ENCODE assay signal across 8 cellular contexts in the genomic region with DNA sequence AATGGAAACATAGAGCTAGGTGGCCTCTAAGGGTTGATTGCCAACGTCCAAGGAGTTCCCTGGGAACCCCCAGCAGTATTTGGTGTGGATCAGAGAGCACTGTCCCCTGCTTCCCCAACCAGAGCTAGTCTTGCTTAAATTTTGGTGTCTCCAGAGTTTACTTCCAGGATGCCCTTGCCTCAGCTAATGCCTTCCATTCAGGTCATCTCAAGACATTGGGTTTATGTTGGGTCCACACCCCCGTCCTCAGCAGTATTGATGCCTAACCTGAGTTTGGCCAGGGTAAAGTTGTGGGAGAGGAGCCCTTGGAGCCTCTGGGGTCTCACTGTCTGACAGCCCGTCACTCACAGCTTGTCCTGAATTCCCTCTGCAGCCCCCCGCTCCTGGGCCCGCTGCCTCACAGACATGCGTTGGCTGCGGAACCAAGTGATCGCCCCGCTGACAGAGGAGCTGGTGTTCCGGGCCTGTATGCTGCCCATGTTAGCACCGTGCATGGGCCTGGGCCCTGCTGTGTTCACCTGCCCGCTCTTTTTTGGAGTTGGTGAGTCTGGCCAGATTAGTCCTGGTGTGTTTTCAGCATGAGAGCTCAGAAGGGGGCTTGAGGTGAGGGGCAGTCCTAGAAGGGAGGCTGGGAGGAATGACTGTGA. TPM values are rescaled to one million over a fixed set of nuclear protein-coding genes. Genes with fewer than 3 reads are reported as not detected.
A peak's percentile ranks its signal among the peaks of the same experiment; 100 is the strongest.
DNase-seq lines count a peak whose midpoint lies in the region; ATAC-seq, FAIRE-seq and TF ChIP-seq lines count a peak whose summit lies in the region.

No MANE protein-coding gene starts in this region.

- peak in 1 of 2 experiments; percentile 38 for DNase-seq in Caco-2
- DNase-seq in G401 (ENCODE audit: low spot score), result no peak
- no peak for DNase-seq in cortex of kidney (lab: John Stamatoyannopoulos, UW)
- no peak for DNase-seq in HTR-8/SVneo (ENCODE audit: insufficient read length, low spot score)

- H3K36me3 ChIP-seq in Caco-2 (ENCODE audit: control insufficient read depth, insufficient read depth, low read length) (peaks cover 6% of the 10 kb centered on the region), OCI-LY3 (replicated peaks; ENCODE audit: low read depth, low read length) (peaks cover 23% of the 10 kb centered on the region), duodenal mucosa (ENCODE audit: control insufficient read depth in 1 of 2, insufficient read depth in 2 of 2, low read length in 2 of 2) (peaks cover 11 to 35% of the 10 kb centered on the region in 2 donors), neuron (ENCODE audit: insufficient read depth, low read length) (peaks cover 33% of the 10 kb centered on the region)

- FAIRE-seq in HTR-8/SVneo (lab: Jason Lieb, UNC), result no peak

- H3K36me3 Mint-ChIP-seq in Caco-2 (ENCODE audit: insufficient read depth, unreplicated experiment), result peaks cover 62% of the 10 kb centered on the region

- H3K9me3 ChIP-seq in Caco-2 (no peaks in the 10 kb centered on the region), OCI-LY3 (ENCODE audit: insufficient read depth, low read length) (no peaks in the 10 kb centered on the region), duodenal mucosa (ENCODE audit: control insufficient read depth in 1 of 2, low read length in 2 of 2) (no peaks in the 10 kb centered on the region), neuron (ENCODE audit: low read length) (no peaks in the 10 kb centered on the region)

- H3K4me2 ChIP-seq in OCI-LY3 (ENCODE audit: low read length), result peak overlapping the region; percentile 92

- H3K4me3 ChIP-seq in Caco-2 (ENCODE audit: low read depth, low read length) (peak overlapping the region; percentile 89; the same call in 1 of the 2 replicates), OCI-LY3 (ENCODE audit: low read length) (peak overlapping the region; percentile 83), duodenal mucosa (ENCODE audit: low read depth in 1 of 2, low read length in 2 of 2) (peak overlapping the region; percentile 95 to 99), neuron (ENCODE audit: low read length) (peak overlapping the region; percentile 61)

- no peak overlapping the region for H3K27ac ChIP-seq in OCI-LY3 (ENCODE audit: low read length)
- H3K27ac ChIP-seq in duodenal mucosa (ENCODE audit: low read depth, low read length), result no peak overlapping the region

- no peaks in the 10 kb centered on the region for H3K27me3 Mint-ChIP-seq in Caco-2 (ENCODE audit: insufficient read depth, unreplicated experiment)

- H3K9ac ChIP-seq in OCI-LY3 (ENCODE audit: low read length) (peak overlapping the region; percentile 76; the same call in 1 of the 2 replicates), duodenal mucosa (ENCODE audit: low read depth in 1 of 2, low read length in 2 of 2) (peak overlapping the region; percentile 92 to 96)

- no TSS peak for BruUV-seq in Caco-2 (replicated peaks; lab: Mats Ljungman, UMichigan)

- CTCF ChIA-PET in Caco-2 (lab: Charles Lee), result interaction anchor here (1.3 to 1.7 kb wide), 2 partner anchors 11 to 166 kb away, joined by 5 read pairs; no protein-coding TSS in a partner anchor

- peak overlapping the region; percentile 85 for H3K27ac Mint-ChIP-seq in Caco-2 (ENCODE audit: unreplicated experiment)

- POLR2A ChIA-PET in Caco-2 (lab: Charles Lee), result interaction anchor here (1.1 to 3.3 kb wide), 4 partner anchors 11 to 207 kb away, joined by 3 to 45 read pairs (median 5); a partner anchor contains a TSS

- H3K4me1 ChIP-seq in Caco-2, result peaks cover 6% of the 10 kb centered on the region
- H3K4me1 ChIP-seq in OCI-LY3 (ENCODE audit: low read length), result peaks cover 18% of the 10 kb centered on the region
- peaks cover 23 to 28% of the 10 kb centered on the region in 2 donors for H3K4me1 ChIP-seq in duodenal mucosa (ENCODE audit: control insufficient read depth in 1 of 2, insufficient read depth in 2 of 2, low read length in 2 of 2)
- peaks cover 20% of the 10 kb centered on the region for H3K4me1 ChIP-seq in neuron (ENCODE audit: insufficient read depth, low read length)

- ATAC-seq in HG02759 (IDR thresholded peaks at IDR 0.05; ENCODE audit: unreplicated experiment), result no peak

- in situ Hi-C loops in G401 (cut with HindIII; ENCODE audit: low sequenced_read_pairs), result no loop called here

- peaks cover 47% of the 10 kb centered on the region for H3K79me2 ChIP-seq in OCI-LY3 (ENCODE audit: low read length)

- H4K20me1 ChIP-seq in OCI-LY3 (ENCODE audit: insufficient read depth, low read length), result no peaks in the 10 kb centered on the region

- H3K27me3 ChIP-seq in Caco-2 (replicated peaks; ENCODE audit: control insufficient read depth, insufficient read depth, low read length) (no peaks in the 10 kb centered on the region), OCI-LY3 (ENCODE audit: low read depth, low read length) (no peaks in the 10 kb centered on the region), duodenal mucosa (ENCODE audit: control insufficient read depth in 1 of 2, insufficient read depth in 2 of 2, low read length in 2 of 2) (no peaks in the 10 kb centered on the region), neuron (ENCODE audit: insufficient read depth, low read length) (no peaks in the 10 kb centered on the region)

- no peaks in the 10 kb centered on the region for H3K9me3 Mint-ChIP-seq in Caco-2 (ENCODE audit: unreplicated experiment)

- H3K4me1 Mint-ChIP-seq in Caco-2 (ENCODE audit: low read depth, unreplicated experiment), result peaks cover 13% of the 10 kb centered on the region

- H2AFZ ChIP-seq in OCI-LY3 (ENCODE audit: low read depth, low read length) (no peak overlapping the region), neuron (ENCODE audit: low read depth, low read length) (no peak overlapping the region)

- TF ChIP-seq CTCF in Caco-2 (IDR thresholded peaks at IDR 0.05; ENCODE audit: insufficient read depth in 1 of 2, low read depth in 1 of 2, low read length in 1 of 2, severe bottlenecking in 1 of 2, unreplicated experiment in 1 of 2), result no peak
- no peak for TF ChIP-seq CTCF in OCI-LY3 (IDR thresholded peaks at IDR 0.05; ENCODE audit: low read depth, low read length)

- intact Hi-C loops in Caco-2 (cut with micrococcal nuclease; ENCODE audit: unreplicated experiment), result no loop called here

- peak overlapping the region; percentile 83 for H3K4me3 Mint-ChIP-seq in Caco-2 (ENCODE audit: unreplicated experiment)

RNA-seq across cellular contexts. Expression of a gene that starts 1.4 kb away (rescaled TPM):
- total RNA-seq in Caco-2 (2022), result 57.6 and 60.7 TPM in 2 replicates
- 32.7 and 40.2 TPM in 2 replicates for total RNA-seq in G401 (2014; rRNA removed; shearing (Covaris generic))

RNA-seq across cellular contexts. Expression of a gene that starts 12.2 kb away (rescaled TPM):
- 14.1 and 17.3 TPM in 2 replicates for total RNA-seq in Caco-2 (2022)
- total RNA-seq in G401 (2014; rRNA removed; shearing (Covaris generic)), result 48.4 and 67.5 TPM in 2 replicates
